ENCODE assay signal across 18 cellular contexts in genomic region chr14:50008562-50009355, GRCh38.
DNase-seq lines count a peak whose midpoint lies in the region; ATAC-seq, FAIRE-seq and TF ChIP-seq lines count a peak whose summit lies in the region.
"Had no signal": no experiment of that assay in that cellular context is flagged by ENCODE, and none has a peak within 500 bp of the region (broad histone marks: within the 10 kb centered on the region; RNA-seq: fewer than 3 reads in every experiment).

No MANE protein-coding gene starts in this region.

- POLR2A ChIA-PET in HepG2 (lab: Yijun Ruan, JAX): interaction anchor here (1.0 to 1.1 kb wide), 3 partner anchors 9 to 54 kb away, joined by 3 to 4 read pairs (median 3); no protein-coding TSS in a partner anchor

- no peaks in the 10 kb centered on the region for H3K27me3 Mint-ChIP-seq in IgD-negative memory B cell

- H3K36me3 ChIP-seq in HepG2 (replicated peaks in 1 of 2; ENCODE audit: control insufficient read depth in 1 of 2, insufficient read depth in 2 of 2, low read length in 2 of 2): no peaks in the 10 kb centered on the region
- H3K36me3 ChIP-seq: BLaER1, gastrocnemius medialis, stomach, WERI-Rb-1 had no signal

- peak overlapping the region; percentile 50 to 88 (median 68) for H3K4me3 Mint-ChIP-seq in IgD-negative memory B cell

- no peak overlapping the region for H3K4me2 ChIP-seq in HepG2 (ENCODE audit: low read depth, low read length)
- H3K4me2 ChIP-seq: BLaER1 had no signal

- H3K9me3 Mint-ChIP-seq in IgD-negative memory B cell: no peaks in the 10 kb centered on the region

- no peak for TF ChIP-seq EP300 in HepG2 (IDR thresholded peaks at IDR 0.05; ENCODE audit: low read depth in 2 of 2, low read length in 2 of 2)
- no peak for TF ChIP-seq EP300 in HepG2 (CRISPR knock-in tag; IDR thresholded peaks at IDR 0.05; ENCODE audit: borderline replicate concordance)

- no peaks in the 10 kb centered on the region for H3K9me3 ChIP-seq in HepG2 (ENCODE audit: low read length)
- H3K9me3 ChIP-seq: BLaER1, gastrocnemius medialis, stomach had no signal

- H3K9ac ChIP-seq in HepG2 (ENCODE audit: insufficient read depth, low read depth, low read length): no peak overlapping the region
- H3K9ac ChIP-seq: BLaER1 had no signal

- no TSS peak for BruUV-seq in HepG2 (replicated peaks; lab: Mats Ljungman, UMichigan)

- peak; percentile 44 for DNase-seq in EL
- peak; percentile 64 for DNase-seq in amniotic epithelial cell (ENCODE audit: low read depth)
- DNase-seq in HepG2 (ENCODE audit: low spot score): no peak
- DNase-seq in central memory CD4-positive, alpha-beta T cell: no peak
- no peak for DNase-seq in activated CD8-positive, alpha-beta memory T cell treated with anti-CD3 and anti-CD28 coated beads, Interleukin-2, amount 50 U/mL, for 4 hours
- DNase-seq: amniotic stem cell; dermis blood vessel endothelial cell; gastrocnemius medialis; GDM1; NCI-H1048; NCI-H446; stimulated activated CD4-positive, alpha-beta T cell treated with anti-CD3 and anti-CD28 coated beads, Interleukin-2, amount 100 ng/mL, for 48 hours; stomach; WERI-Rb-1 had no signal

- no peak overlapping the region for H3K4me3 ChIP-seq in HepG2 (replicated peaks in 1 of 3; ENCODE audit: insufficient read depth in 1 of 3, low read depth in 2 of 3, low read length in 3 of 3)
- H3K4me3 ChIP-seq: BLaER1, gastrocnemius medialis, stomach had no signal

- no peak for TF ChIP-seq CTCF in HepG2 (CRISPR knock-in tag; IDR thresholded peaks at IDR 0.05)

- intact Hi-C loops in HepG2 (cut with micrococcal nuclease; ENCODE audit: unreplicated experiment): loop anchor here (10.0 kb wide), 1 partner anchor 64 kb away; no protein-coding TSS in a partner anchor

- no peaks in the 10 kb centered on the region for H4K20me1 ChIP-seq in HepG2 (ENCODE audit: insufficient read depth, low read length)
- H4K20me1 ChIP-seq: BLaER1 had no signal

- peaks cover 4% of the 10 kb centered on the region for H3K36me3 Mint-ChIP-seq in IgD-negative memory B cell

- no peaks in the 10 kb centered on the region for H3K79me2 ChIP-seq in HepG2 (ENCODE audit: insufficient read depth, low read length)

- H3K4me1 Mint-ChIP-seq in IgD-negative memory B cell: peaks cover 33 to 50% (median 33%) of the 10 kb centered on the region in 3 donors

- CTCF ChIA-PET in HepG2 (lab: Yijun Ruan, JAX; ENCODE audit: low intra/inter-chr PET ratio, low total read pairs): no interaction called here

- in situ Hi-C loops in HepG2 (cut with HindIII; ENCODE audit: extremely low pct_ligation_motif_present, low pct_unique_long_range_greater_than_20kb): no loop called here

- peaks cover 48% of the 10 kb centered on the region for H3K4me1 ChIP-seq in HepG2 (ENCODE audit: insufficient read depth, low read length)

- 61% methylated on average over 8 of the region's 9 CpGs for WGBS in HepG2 (ENCODE audit: low lambda C conversion rate)

- no peak overlapping the region for H2AFZ ChIP-seq in HepG2 (ENCODE audit: low read length)

- TF ChIP-seq RAD21 in HepG2 (CRISPR knock-in tag; IDR thresholded peaks at IDR 0.05): no peak

- no peak for TF ChIP-seq POLR2A in HepG2 (IDR thresholded peaks at IDR 0.05; ENCODE audit: insufficient read depth in 1 of 2, low read depth in 2 of 2, low read length in 2 of 2)

- H3K27me3 ChIP-seq in HepG2 (ENCODE audit: control insufficient read depth in 1 of 2, insufficient read depth in 2 of 2, low read length in 2 of 2): no peaks in the 10 kb centered on the region
- H3K27me3 ChIP-seq: BLaER1, gastrocnemius medialis, stomach had no signal

- FAIRE-seq in HepG2 (lab: Jason Lieb, UNC): no peak

- H3K27ac Mint-ChIP-seq in IgD-negative memory B cell: peak overlapping the region; percentile 50 to 97 (median 97)

- peak; percentile 35; the same call in 2 of the 3 replicates for ATAC-seq in HepG2
- no peak for ATAC-seq in GM21423 (IDR thresholded peaks at IDR 0.05; ENCODE audit: unreplicated experiment)
- no peak for ATAC-seq in HG02840 (IDR thresholded peaks at IDR 0.05; ENCODE audit: low FRiP score, unreplicated experiment)
- ATAC-seq: gastrocnemius medialis had no signal

- no peak overlapping the region for H3K27ac ChIP-seq in HepG2 (ENCODE audit: extremely low read length, insufficient read depth, low read length)
- H3K27ac ChIP-seq: BLaER1, gastrocnemius medialis, stomach, WERI-Rb-1 had no signal

TF ChIP-seq in HepG2, 621 proteins besides CTCF, POLR2A, EP300 and RAD21:
- no peak for TF ChIP-seq AKAP8 (CRISPR knock-in tag; IDR thresholded peaks at IDR 0.05)
- TF ChIP-seq ZFP36 (IDR thresholded peaks at IDR 0.05; ENCODE audit: borderline replicate concordance, low read depth, low read length, partially characterized antibody): no peak
- 0 out of 2 replicates have a peak, but pooled peaks have one; percentile 13 for TF ChIP-seq FOSL2 (CRISPR knock-in tag; IDR thresholded peaks at IDR 0.05)
TF ChIP-seq in HepG2: peak in this region for 1.

Comparison
In these comparisons a context has a peak if more than half of its experiments do, and no peak if none do; other contexts are left out.
1. DNase-seq: peak in EL (single experiment) and amniotic epithelial cell (single experiment); none in HepG2 (single experiment), central memory CD4-positive, alpha-beta T cell (single experiment) and activated CD8-positive, alpha-beta memory T cell treated with anti-CD3 and anti-CD28 coated beads, Interleukin-2, amount 50 U/mL, for 4 hours (single experiment).